ENCODE assay signal across 8 cellular contexts in the genomic region with DNA sequence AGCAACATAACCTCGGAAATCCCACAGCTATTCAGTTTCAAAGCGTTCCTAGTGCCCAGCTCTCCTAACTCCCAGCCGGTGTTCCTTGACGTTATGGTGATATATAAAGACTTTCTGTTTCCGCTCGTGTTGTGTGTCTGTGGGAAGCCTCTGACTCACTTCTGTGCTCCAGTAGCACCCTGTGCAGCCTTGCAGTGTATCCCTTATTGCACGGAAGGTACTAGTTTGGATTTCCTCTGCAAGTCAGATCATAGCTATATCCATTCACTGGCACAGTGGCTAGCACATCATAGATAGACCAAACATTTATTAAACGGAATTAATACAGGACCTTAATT. TPM values are rescaled to one million over a fixed set of nuclear protein-coding genes. Genes with fewer than 3 reads are reported as not detected.
DNase-seq lines count a peak whose midpoint lies in the region; ATAC-seq and TF ChIP-seq lines count a peak whose summit lies in the region.

No MANE protein-coding gene starts in this region.

- H3K9ac ChIP-seq in SK-N-SH = peak overlapping the region; percentile 76

- H3K4me3 ChIP-seq in SK-N-SH (ENCODE audit: low read depth in 2 of 2, low read length in 1 of 2) = peak overlapping the region; percentile 67 to 77

- no peaks in the 10 kb centered on the region for H4K20me1 ChIP-seq in SK-N-SH (ENCODE audit: insufficient read depth)

- H3K9me2 ChIP-seq in SK-N-SH = no peaks in the 10 kb centered on the region

- peaks cover 7% of the 10 kb centered on the region for H3F3A ChIP-seq in SK-N-SH (replicated peaks; ENCODE audit: insufficient read depth)

- POLR2A ChIA-PET in SK-N-SH (lab: Yijun Ruan, JAX) = no interaction called here

- no peak for TF ChIP-seq CTCF in SK-N-SH (IDR thresholded peaks at IDR 0.05)

- peaks cover 3 to 5% of the 10 kb centered on the region in 2 experiments; a peak in 1 of 4 replicates for H3K4me1 ChIP-seq in SK-N-SH (ENCODE audit: control insufficient read depth in 1 of 2, insufficient read depth in 2 of 2, low read depth in 1 of 2, low read length in 1 of 2)

- CTCF ChIA-PET in SK-N-SH (lab: Yijun Ruan, JAX) = no interaction called here

- TF ChIP-seq EP300 in SK-N-SH (IDR thresholded peaks at IDR 0.05; ENCODE audit: borderline replicate concordance in 1 of 2, low read depth in 1 of 2, low read length in 1 of 2) = no peak

- ATAC-seq in GM18868 (IDR thresholded peaks at IDR 0.05; ENCODE audit: unreplicated experiment) (peak; percentile 42), HG03159 (IDR thresholded peaks at IDR 0.05; ENCODE audit: unreplicated experiment) (peak; percentile 30)

- DNase-seq in AG20443 (ENCODE audit: low spot score) (peak; percentile 42), SK-N-SH (no peak), caudate nucleus (lab: John Stamatoyannopoulos, UW) (peak in 19 of 61 donors; percentile 1 to 56 (median 21)), kidney glomerular epithelial cell (lab: John Stamatoyannopoulos, UW) (peak; percentile 74), hippocampal formation (lab: John Stamatoyannopoulos, UW) (no peak)
- peak; percentile 14 to 21 for DNase-seq in stimulated activated CD4-positive, alpha-beta T cell treated with anti-CD3 and anti-CD28 coated beads, Interleukin-2, amount 100 ng/mL, for 48 hours

- H3K9me3 ChIP-seq in SK-N-SH = no peaks in the 10 kb centered on the region

- peak overlapping the region; percentile 89; the same call in 1 of the 2 replicates for H2AFZ ChIP-seq in SK-N-SH (ENCODE audit: low read depth)

- no peaks in the 10 kb centered on the region for H3K36me3 ChIP-seq in SK-N-SH (replicated peaks in 1 of 2; ENCODE audit: control insufficient read depth in 1 of 2, insufficient read depth in 2 of 2, low read length in 1 of 2)

- H3K27me3 ChIP-seq in SK-N-SH (ENCODE audit: insufficient read depth) = no peaks in the 10 kb centered on the region

- TF ChIP-seq RAD21 in SK-N-SH (IDR thresholded peaks at IDR 0.05; ENCODE audit: low read length) = no peak

- H3K4me2 ChIP-seq in SK-N-SH = peak overlapping the region; percentile 89

- H3K79me2 ChIP-seq in SK-N-SH (ENCODE audit: insufficient read depth) = peaks cover 10% of the 10 kb centered on the region

- peak overlapping the region; percentile 77 to 93 for H3K27ac ChIP-seq in SK-N-SH (ENCODE audit: low read depth in 2 of 2, low read length in 1 of 2)
- H3K27ac ChIP-seq in caudate nucleus (ENCODE audit: low read depth, low read length) = peak overlapping the region; percentile 58

- under 1% methylated on average over 8 of the region's 8 CpGs for WGBS in SK-N-SH (ENCODE audit: low lambda C conversion rate)

TF ChIP-seq in SK-N-SH, 30 proteins besides CTCF, POLR2A, EP300 and RAD21:
- TF ChIP-seq GABPA (IDR thresholded peaks at IDR 0.05; ENCODE audit: low read depth) = no peak
- TF ChIP-seq, protein P1, sequence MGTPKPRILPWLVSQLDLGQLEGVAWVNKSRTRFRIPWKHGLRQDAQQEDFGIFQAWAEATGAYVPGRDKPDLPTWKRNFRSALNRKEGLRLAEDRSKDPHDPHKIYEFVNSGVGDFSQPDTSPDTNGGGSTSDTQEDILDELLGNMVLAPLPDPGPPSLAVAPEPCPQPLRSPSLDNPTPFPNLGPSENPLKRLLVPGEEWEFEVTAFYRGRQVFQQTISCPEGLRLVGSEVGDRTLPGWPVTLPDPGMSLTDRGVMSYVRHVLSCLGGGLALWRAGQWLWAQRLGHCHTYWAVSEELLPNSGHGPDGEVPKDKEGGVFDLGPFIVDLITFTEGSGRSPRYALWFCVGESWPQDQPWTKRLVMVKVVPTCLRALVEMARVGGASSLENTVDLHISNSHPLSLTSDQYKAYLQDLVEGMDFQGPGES (IDR thresholded peaks at IDR 0.05; ENCODE audit: low read depth, low read length) = no peak
- no peak for TF ChIP-seq YY1 (IDR thresholded peaks at IDR 0.05; ENCODE audit: low read depth)
- TF ChIP-seq SIN3A (IDR thresholded peaks at IDR 0.05; ENCODE audit: borderline replicate concordance, low read depth, low read length) = no peak
- no peak for TF ChIP-seq RFX5 (IDR thresholded peaks at IDR 0.05; ENCODE audit: low read length)
- 0 out of 2 replicates have a peak, but pooled peaks have one; percentile 5 for TF ChIP-seq JUND (IDR thresholded peaks at IDR 0.05)
- no peak for TF ChIP-seq GATA2 (CRISPR knock-in tag; IDR thresholded peaks at IDR 0.05)

RNA-seq across cellular contexts. Expression of a gene that starts 0.6 kb away (rescaled TPM):
- 5.5 and 7.0 TPM in 2 replicates for polyA plus RNA-seq in SK-N-SH (2012; rRNA removed)
- polyA plus RNA-seq in SK-N-SH (2012; cell fraction: cytosol; rRNA removed) = 4.8 and 5.1 TPM in 2 replicates
- 2.1 and 5.0 TPM in 2 replicates for polyA plus RNA-seq in SK-N-SH (2012; cell fraction: nucleus; rRNA removed)

Comparison
In these comparisons a context has a peak if more than half of its experiments do, and no peak if none do; other contexts are left out.
1. DNase-seq: peak in AG20443 (single experiment), kidney glomerular epithelial cell (single experiment) and stimulated activated CD4-positive, alpha-beta T cell treated with anti-CD3 and anti-CD28 coated beads, Interleukin-2, amount 100 ng/mL, for 48 hours (2 of 2); none in SK-N-SH (single experiment) and hippocampal formation (0 of 2).